20 cellular contexts compared by ENCODE assay signal in the genomic region with DNA sequence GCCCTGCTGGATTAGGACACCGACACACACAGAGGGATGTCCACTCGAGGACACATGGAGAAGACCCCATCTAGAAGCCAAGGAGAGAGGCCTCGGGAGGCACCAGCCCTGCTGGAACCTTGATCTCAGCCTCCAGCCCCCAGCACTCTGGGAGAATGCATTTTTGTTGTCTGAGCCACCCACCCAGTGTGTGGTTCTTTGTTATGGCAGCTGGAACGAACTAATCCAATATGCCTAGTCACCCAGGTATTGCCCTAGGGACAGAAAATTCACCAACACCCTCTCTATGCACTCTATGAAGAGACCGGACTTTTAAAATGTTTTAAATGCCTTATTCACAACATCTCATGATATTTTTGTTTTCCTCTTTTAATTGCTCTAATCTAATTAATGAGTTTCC.
"Had no signal": no experiment of that assay in that cellular context is flagged by ENCODE, and none has a peak within 500 bp of the region (broad histone marks: within the 10 kb centered on the region; RNA-seq: fewer than 3 reads in every experiment).

No MANE protein-coding gene starts in this region.

- H3K9me3 ChIP-seq: psoas muscle, suprapubic skin, thyroid gland, uterus had no signal

- FAIRE-seq: colon, keratinocyte had no signal

- H3K27ac ChIP-seq: esophagus squamous epithelium, gastroesophageal sphincter, psoas muscle, sigmoid colon, skin epidermis, suprapubic skin, thyroid gland, upper lobe of left lung, uterus had no signal

- H3K4me1 ChIP-seq: esophagus squamous epithelium, gastroesophageal sphincter, psoas muscle, sigmoid colon, suprapubic skin, thyroid gland, uterus had no signal

- DNase-seq: esophagus squamous epithelium; foreskin fibroblast; glutamatergic neuron; immature natural killer cell; left colon; naive thymus-derived CD4-positive, alpha-beta T cell; nephron progenitor cell; psoas muscle; retina; sigmoid colon; stimulated activated CD4-positive, alpha-beta T cell treated with anti-CD3 and anti-CD28 coated beads, Interleukin-2, amount 100 ng/mL, for 48 hours; stimulated activated naive CD8-positive, alpha-beta T cell treated with anti-CD3 and anti-CD28 coated beads, Interleukin-15, Interleukin-2, amounts not matched to agents 100 U/mL and 50 U/mL, for 24 hours; thyroid gland; upper lobe of left lung; uterus had no signal

- H3K36me3 ChIP-seq: esophagus squamous epithelium, gastroesophageal sphincter, sigmoid colon, suprapubic skin, thyroid gland, upper lobe of left lung, uterus had no signal

- H3K4me3 ChIP-seq: esophagus squamous epithelium, gastroesophageal sphincter, psoas muscle, sigmoid colon, skin epidermis, suprapubic skin, thyroid gland, upper lobe of left lung, uterus had no signal

- H3K27me3 ChIP-seq: esophagus squamous epithelium, sigmoid colon, thyroid gland, upper lobe of left lung, uterus had no signal
